In genomic region chr1:196608401-196609113, GRCh38 we compare ENCODE assay signal across 8 cellular contexts. TPM values are rescaled to one million over a fixed set of nuclear protein-coding genes. Genes with fewer than 3 reads are reported as not detected.
A peak's percentile ranks its signal among the peaks of the same experiment; 100 is the strongest.
DNase-seq lines count a peak whose midpoint lies in the region; ATAC-seq, FAIRE-seq and TF ChIP-seq lines count a peak whose summit lies in the region.

KCNT2 (minus strand) TSS chr1:196608440; CDS start chr1:196608309, 131 bp downstream.

- no peaks in the 10 kb centered on the region for H3K9me1 ChIP-seq in endothelial cell of umbilical vein (replicated peaks; ENCODE audit: control insufficient read depth, extremely low read depth, insufficient read depth, low read length)

- H3K4me3 ChIP-seq in RWPE2 (ENCODE audit: severe bottlenecking) (peak within 1 kb of the TSS; percentile 31), endothelial cell of umbilical vein (replicated peaks in 1 of 3; ENCODE audit: insufficient read depth in 1 of 3, low read depth in 1 of 3, low read length in 3 of 3) (peak within 1 kb of the TSS; percentile 68 to 79 (median 69)), thyroid gland (replicated peaks in 1 of 3) (peak within 1 kb of the TSS; percentile 47 to 57 (median 57))

- peak within 1 kb of the TSS; percentile 35 for H3K9ac ChIP-seq in endothelial cell of umbilical vein (replicated peaks; ENCODE audit: extremely low read depth, insufficient read depth, low read length)

- H4K20me1 ChIP-seq in endothelial cell of umbilical vein (replicated peaks; ENCODE audit: control insufficient read depth, extremely low read depth, insufficient read depth, low read length): no peaks in the 10 kb centered on the region

- CTCF ChIA-PET in endothelial cell of umbilical vein (lab: Charles Lee): interaction anchor here (0.7 to 1.4 kb wide), 5 partner anchors 22 to 253 kb away, joined by 3 to 9 read pairs (median 4); no protein-coding TSS in a partner anchor

- H3K27me3 Mint-ChIP-seq in CD14-positive monocyte (ENCODE audit: low read depth in 3 of 3): peaks cover 26 to 32% (median 29%) of the 10 kb centered on the region in 3 donors

- no peaks in the 10 kb centered on the region for H3K4me1 ChIP-seq in RWPE2 (ENCODE audit: insufficient read depth, poor library complexity, severe bottlenecking)
- H3K4me1 ChIP-seq in endothelial cell of umbilical vein (ENCODE audit: control insufficient read depth, extremely low read depth, insufficient read depth, low read length): peaks cover 10% of the 10 kb centered on the region
- H3K4me1 ChIP-seq in thyroid gland: peaks cover 4 to 5% of the 10 kb centered on the region in 2 donors

- H3K9me3 ChIP-seq in RWPE2 (ENCODE audit: severe bottlenecking): no peaks in the 10 kb centered on the region
- H3K9me3 ChIP-seq in endothelial cell of umbilical vein (replicated peaks; ENCODE audit: control insufficient read depth, insufficient read depth, low read length): no peaks in the 10 kb centered on the region
- no peaks in the 10 kb centered on the region for H3K9me3 ChIP-seq in thyroid gland

- WGBS in thyroid gland, 2 donors: 3 to 4% methylated on average over 33 of the region's 37 CpGs

- intact Hi-C loops in CD14-positive monocyte (cut with micrococcal nuclease): no loop called here
- intact Hi-C loops in endothelial cell of umbilical vein (cut with micrococcal nuclease): loop anchor here (5.0 kb wide), 2 partner anchors 121 to 251 kb away; no protein-coding TSS in a partner anchor
- intact Hi-C loops in thyroid gland (cut with DNase I): no loop called here

- no peak within 1 kb of the TSS for H3K27ac ChIP-seq in RWPE2 (ENCODE audit: poor library complexity, severe bottlenecking)
- H3K27ac ChIP-seq in endothelial cell of umbilical vein (ENCODE audit: insufficient read depth, low read depth, low read length): no peak within 1 kb of the TSS
- peak within 1 kb of the TSS; percentile 25 to 74 (median 68) for H3K27ac ChIP-seq in thyroid gland

- no peaks in the 10 kb centered on the region for H3K36me3 Mint-ChIP-seq in CD14-positive monocyte

- TF ChIP-seq POLR2A in endothelial cell of umbilical vein (IDR thresholded peaks at IDR 0.05; ENCODE audit: low read depth, low read length) (no peak), thyroid gland (IDR thresholded peaks at IDR 0.05) (peak in 1 of 2 donors; percentile 65)

- BruUV-seq in endothelial cell of umbilical vein (replicated peaks; lab: Mats Ljungman, UMichigan): no TSS peak

- H3K9me3 Mint-ChIP-seq in CD14-positive monocyte: peaks cover 2 to 10% (median 3%) of the 10 kb centered on the region in 7 donors

- peaks cover 10% of the 10 kb centered on the region for H3K4me1 Mint-ChIP-seq in CD14-positive monocyte

- dilution Hi-C loops in endothelial cell of umbilical vein (cut with MboI; ENCODE audit: extremely low pct_ligation_motif_present, low sequenced_read_pairs): no loop called here

- H3K4me3 Mint-ChIP-seq in CD14-positive monocyte: peak within 1 kb of the TSS; percentile 20 to 85

- peak; percentile 55 for FAIRE-seq in endothelial cell of umbilical vein (lab: Jason Lieb, UNC)

- H3K4me2 ChIP-seq in endothelial cell of umbilical vein (ENCODE audit: insufficient read depth, low read length): peak within 1 kb of the TSS; percentile 83

- no peak for TF ChIP-seq CTCF in CD14-positive monocyte (IDR thresholded peaks at IDR 0.05)
- no peak for TF ChIP-seq CTCF in RWPE2 (IDR thresholded peaks at IDR 0.05; ENCODE audit: poor library complexity, severe bottlenecking)
- no peak for TF ChIP-seq CTCF in endothelial cell of umbilical vein (IDR thresholded peaks at IDR 0.05; ENCODE audit: extremely low read depth in 1 of 2, insufficient read depth in 1 of 2, low read depth in 1 of 2, low read length in 2 of 2)
- no peak for TF ChIP-seq CTCF in thyroid gland (IDR thresholded peaks at IDR 0.05)

- H3K27me3 ChIP-seq in RWPE2 (ENCODE audit: insufficient read depth, poor library complexity, severe bottlenecking) (peaks cover 6% of the 10 kb centered on the region), endothelial cell of umbilical vein (ENCODE audit: control insufficient read depth in 2 of 2, insufficient read depth in 2 of 2, low read length in 2 of 2) (no peaks in the 10 kb centered on the region), thyroid gland (no peaks in the 10 kb centered on the region)

- no peak within 1 kb of the TSS for H3K27ac Mint-ChIP-seq in CD14-positive monocyte

- H3K36me3 ChIP-seq in RWPE2 (ENCODE audit: low read depth) (no peaks in the 10 kb centered on the region), endothelial cell of umbilical vein (ENCODE audit: control insufficient read depth in 2 of 2, extremely low read depth in 1 of 2, insufficient read depth in 2 of 2, low read length in 2 of 2) (no peaks in the 10 kb centered on the region), thyroid gland (no peaks in the 10 kb centered on the region)

- no peaks in the 10 kb centered on the region for H3K79me2 ChIP-seq in endothelial cell of umbilical vein (ENCODE audit: control insufficient read depth, insufficient read depth, low read length)

- no peak for DNase-seq in CD14-positive monocyte (ENCODE audit: low spot score)
- DNase-seq in RWPE2 (ENCODE audit: low spot score): no peak
- peak; percentile 86 for DNase-seq in endothelial cell of umbilical vein (ENCODE audit: low read depth, low spot score)
- DNase-seq in lung microvascular endothelial cell (ENCODE audit: low read depth in 2 of 2): peak; percentile 3 to 22
- DNase-seq in thyroid gland: peak; percentile 60 to 61
- no peak for DNase-seq in 8988T
- no peak for DNase-seq in AML-193 (lab: John Stamatoyannopoulos, UW)

- peak within 1 kb of the TSS; percentile 88 for H2AFZ ChIP-seq in endothelial cell of umbilical vein (ENCODE audit: low read depth, low read length)

- POLR2A ChIA-PET in endothelial cell of umbilical vein (lab: Charles Lee): interaction anchor here (0.5 kb wide), 1 partner anchor 26 kb away, joined by 4 read pairs; no protein-coding TSS in a partner anchor

- ATAC-seq in HG03159 (IDR thresholded peaks at IDR 0.05; ENCODE audit: unreplicated experiment): peak; percentile 16
- ATAC-seq in RWPE2 (ENCODE audit: low read depth): peak; percentile 65

TF ChIP-seq in endothelial cell of umbilical vein, 7 proteins besides CTCF, POLR2A, EP300 and RAD21:
- TF ChIP-seq FOS (IDR thresholded peaks at IDR 0.05; ENCODE audit: borderline replicate concordance, insufficient read depth, low read length) (no peak), JUN (IDR thresholded peaks at IDR 0.05; ENCODE audit: borderline replicate concordance, insufficient read depth, insufficient read length, low read depth) (no peak), POLR2AphosphoS5 (IDR thresholded peaks at IDR 0.05; ENCODE audit: insufficient read depth, low read depth, low read length) (peak; percentile 30), MAX (IDR thresholded peaks at IDR 0.05; ENCODE audit: insufficient read depth, insufficient read length) (no peak), EZH2 (IDR thresholded peaks at IDR 0.05; ENCODE audit: borderline replicate concordance, low read depth, low read length, severe bottlenecking) (no peak), GATA2 (IDR thresholded peaks at IDR 0.05; ENCODE audit: insufficient read depth, insufficient read length, low read depth, low read length) (no peak)

RNA-seq across cellular contexts. Expression of gene KCNT2, which starts in this region (rescaled TPM):
- not detected for polyA plus RNA-seq in CD14-positive monocyte
- 1.4 and 1.6 TPM in 2 replicates for total RNA-seq in endothelial cell of umbilical vein
- 0.37 and 0.46 TPM in 2 replicates for polyA plus RNA-seq in endothelial cell of umbilical vein
- 0.23 and 0.25 TPM in 2 replicates for polyA plus RNA-seq in endothelial cell of umbilical vein (2011; cell fraction: cytosol; rRNA removed)
- polyA plus RNA-seq in endothelial cell of umbilical vein (2011; cell fraction: nucleus; rRNA removed): 2.4 TPM in 2 replicates
- polyA plus RNA-seq in endothelial cell of umbilical vein (2012): 0.16 and 0.83 TPM in 2 replicates
- 2.3 and 4.3 TPM in 2 replicates for polyA minus RNA-seq in endothelial cell of umbilical vein
- polyA minus RNA-seq in endothelial cell of umbilical vein (2011; cell fraction: cytosol; rRNA and poly(A)+ RNA removed): 0.72 TPM
- polyA minus RNA-seq in endothelial cell of umbilical vein (2011; cell fraction: nucleus; rRNA and poly(A)+ RNA removed): 7.5 and 8.2 TPM in 2 replicates
- total RNA-seq in lung microvascular endothelial cell: under 0.01 TPM in 2 replicates
- total RNA-seq in thyroid gland: 10 to 100 TPM in 1 of 4 donors, 1 to 10 TPM in 3; 3.7 to 18.5 (median 6.5) TPM

Comparison
In these comparisons a context has a peak if more than half of its experiments do, and no peak if none do; other contexts are left out.
1. Peak in DNase-seq in lung microvascular endothelial cell; RNA of the gene not detected or under 1 TPM.
2. DNase-seq: peak in endothelial cell of umbilical vein (single experiment) and thyroid gland (2 of 2); none in CD14-positive monocyte (single experiment), RWPE2 (single experiment), 8988T (single experiment) and AML-193 (0 of 2).
3. H3K27ac ChIP-seq: peak in thyroid gland (3 of 3); none in RWPE2 (single experiment) and endothelial cell of umbilical vein (single experiment).
4. Peak in every context shown above with its lines, with median percentiles within 50 percentile points of each other: H3K4me3 ChIP-seq.